ENCODE assay signal across 9 cellular contexts in the genomic region with DNA sequence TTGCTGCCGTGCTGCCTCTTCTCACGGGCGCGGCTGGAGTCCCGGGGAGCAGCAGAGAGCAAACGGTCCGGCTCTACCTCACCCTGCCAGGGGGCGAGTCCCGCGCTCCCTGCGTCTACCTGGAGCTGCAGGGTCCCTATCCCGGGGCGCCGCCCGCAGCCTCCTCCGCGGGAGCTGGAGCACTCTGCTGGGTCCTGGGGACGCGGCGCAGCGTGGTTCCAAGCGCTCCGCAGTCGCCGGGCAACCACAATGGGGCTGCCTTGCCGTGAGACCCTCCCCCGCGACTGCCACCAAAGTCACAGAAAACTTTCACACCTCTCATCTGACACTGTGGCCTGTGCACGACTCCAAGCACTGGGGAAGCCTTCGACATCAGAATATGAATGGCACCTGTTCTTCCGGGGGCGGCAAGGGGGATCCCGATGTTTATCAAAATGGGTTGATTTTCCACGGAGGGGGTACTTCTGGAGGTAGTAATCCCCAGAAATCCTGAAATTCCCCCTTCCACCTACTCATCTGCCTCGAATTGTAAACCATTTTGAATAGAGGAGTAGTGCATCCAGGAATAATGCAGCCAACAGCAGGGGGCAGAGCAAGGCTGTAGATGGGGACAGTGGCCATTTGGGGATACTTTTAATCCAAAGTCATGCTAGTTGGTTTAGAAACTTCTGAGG. TPM values are rescaled to one million over a fixed set of nuclear protein-coding genes. Genes with fewer than 3 reads are reported as not detected.
A peak's percentile ranks its signal among the peaks of the same experiment; 100 is the strongest.
DNase-seq lines count a peak whose midpoint lies in the region; ATAC-seq and TF ChIP-seq lines count a peak whose summit lies in the region.
"Had no signal": no experiment of that assay in that cellular context is flagged by ENCODE, and none has a peak within 500 bp of the region (broad histone marks: within the 10 kb centered on the region; RNA-seq: fewer than 3 reads in every experiment).

TSS of gene C12orf42 (minus strand) at position 186 of the 674 bp plus-strand sequence. CDS start 17,542 bp downstream, outside the sequence.

- H2BK5ac ChIP-seq in trophoblast cell (ENCODE audit: low read depth, low read length, poor library complexity): no peak within 1 kb of the TSS

- no peak within 1 kb of the TSS for H4K91ac ChIP-seq in trophoblast cell (ENCODE audit: low read depth, low read length)

- no peak within 1 kb of the TSS for H3K4me3 ChIP-seq in ACC112 (ENCODE audit: low read depth, low read length)
- H3K4me3 ChIP-seq in cardiac muscle cell: peak within 1 kb of the TSS; percentile 44
- peak within 1 kb of the TSS; percentile 54 for H3K4me3 ChIP-seq in trophoblast cell (ENCODE audit: low read depth, low read length)

- H2AFZ ChIP-seq in ACC112 (ENCODE audit: low read length, unreplicated experiment) (peak within 1 kb of the TSS; percentile 32), trophoblast cell (ENCODE audit: insufficient read depth, low read length, poor library complexity) (peak within 1 kb of the TSS; percentile 21)

- H3K27me3 ChIP-seq in ACC112 (ENCODE audit: insufficient read depth, low read length) (peaks cover 41% of the 10 kb centered on the region), cardiac muscle cell (peaks cover 38% of the 10 kb centered on the region), trophoblast cell (ENCODE audit: insufficient read depth, low read length) (peaks cover 11% of the 10 kb centered on the region)

- no peak for TF ChIP-seq POLR2A in GM18505 (IDR thresholded peaks at IDR 0.05; ENCODE audit: borderline replicate concordance, extremely low read depth, insufficient read depth, insufficient read length)

- no peak within 1 kb of the TSS for H4K8ac ChIP-seq in trophoblast cell (ENCODE audit: low read depth, low read length)

- H2BK120ac ChIP-seq in trophoblast cell (ENCODE audit: insufficient read depth, low read length, poor library complexity): no peak within 1 kb of the TSS

- no peaks in the 10 kb centered on the region for H3K4me1 ChIP-seq in ACC112 (ENCODE audit: control insufficient read depth, insufficient read depth, low read length, unreplicated experiment)
- no peaks in the 10 kb centered on the region for H3K4me1 ChIP-seq in cardiac muscle cell (ENCODE audit: low read depth)
- H3K4me1 ChIP-seq in trophoblast cell (ENCODE audit: control insufficient read depth in 1 of 2, insufficient read depth in 2 of 2, low read length in 2 of 2): peaks cover 0 to 4% of the 10 kb centered on the region in 2 experiments

- no peaks in the 10 kb centered on the region for H3K79me1 ChIP-seq in trophoblast cell (ENCODE audit: low read length)

- no peak within 1 kb of the TSS for H2BK12ac ChIP-seq in trophoblast cell (ENCODE audit: low read length)

- ATAC-seq in GM18505 (IDR thresholded peaks at IDR 0.05; ENCODE audit: unreplicated experiment) (peak; percentile 42), HG02938 (IDR thresholded peaks at IDR 0.05; ENCODE audit: unreplicated experiment) (peak; percentile 39), GM18520 (IDR thresholded peaks at IDR 0.05; ENCODE audit: unreplicated experiment) (no peak)

- no peak within 1 kb of the TSS for H3K23ac ChIP-seq in trophoblast cell (ENCODE audit: low read length)

- peak within 1 kb of the TSS; percentile 63 for H3K4me2 ChIP-seq in trophoblast cell (ENCODE audit: low read length)

- no peak within 1 kb of the TSS for H3K4ac ChIP-seq in trophoblast cell (ENCODE audit: low read depth, low read length)

- no peak within 1 kb of the TSS for H3K14ac ChIP-seq in trophoblast cell (ENCODE audit: low read length)

- H3K9ac ChIP-seq in trophoblast cell (ENCODE audit: low read length): no peak within 1 kb of the TSS

- H3K18ac ChIP-seq in trophoblast cell (ENCODE audit: low read length): no peak within 1 kb of the TSS

- H3K9me3 ChIP-seq in cardiac muscle cell (ENCODE audit: low read depth) (no peaks in the 10 kb centered on the region), trophoblast cell (ENCODE audit: insufficient read depth, low read depth, low read length) (peaks cover 2% of the 10 kb centered on the region)
- H3K9me3 ChIP-seq: neutrophil had no signal

- H3K27ac ChIP-seq in ACC112 (ENCODE audit: low read depth, low read length): no peak within 1 kb of the TSS
- no peak within 1 kb of the TSS for H3K27ac ChIP-seq in cardiac muscle cell
- no peak within 1 kb of the TSS for H3K27ac ChIP-seq in trophoblast cell (ENCODE audit: low read depth, low read length)
- H3K27ac ChIP-seq: neutrophil had no signal

- peak; percentile 52 for TF ChIP-seq CTCF in cardiac muscle cell (IDR thresholded peaks at IDR 0.05; ENCODE audit: low read depth, low read length)

- no CpG with 5 or more reads among the region's 35 CpGs for WGBS in trophoblast cell (ENCODE audit: extremely low coverage, insufficient coverage, insufficient read length)

- H3K36me3 ChIP-seq in ACC112 (ENCODE audit: insufficient read depth, low read length) (no peaks in the 10 kb centered on the region), cardiac muscle cell (no peaks in the 10 kb centered on the region), trophoblast cell (ENCODE audit: control insufficient read depth in 1 of 2, insufficient read depth in 2 of 2, low read length in 2 of 2) (no peaks in the 10 kb centered on the region)
- H3K36me3 ChIP-seq: neutrophil had no signal

- no peak within 1 kb of the TSS for H2AK5ac ChIP-seq in trophoblast cell (ENCODE audit: low read length)

- H4K12ac ChIP-seq in trophoblast cell (ENCODE audit: low read depth, low read length): no peak within 1 kb of the TSS

- H3K79me2 ChIP-seq in ACC112 (ENCODE audit: control insufficient read depth, insufficient read depth, low read length, unreplicated experiment): no peaks in the 10 kb centered on the region
- no peaks in the 10 kb centered on the region for H3K79me2 ChIP-seq in trophoblast cell (ENCODE audit: control insufficient read depth, insufficient read depth, low read length, poor library complexity)

- DNase-seq in NCI-H2107 treated with DMSO at 0.1 percent for 48 hours (lab: John Stamatoyannopoulos, UW; ENCODE audit: unreplicated experiment) (peak; percentile 91), activated gamma-delta T cell treated with Interleukin-2 at 50 U/mL for 16 hours (peak; percentile 11), cardiac muscle cell (ENCODE audit: low read depth in 1 of 2, low spot score in 1 of 2) (peak; percentile 26 to 55), trophoblast cell (no peak)

RNA-seq across cellular contexts. Expression of gene C12orf42, which starts in this region (rescaled TPM):
- total RNA-seq in cardiac muscle cell: not detected in 2 replicates
- not detected in 2 replicates for polyA plus RNA-seq in cardiac muscle cell
- 0.05 and 0.07 TPM in 2 replicates for polyA plus RNA-seq in trophoblast cell (2013)

Comparison
In these comparisons a context has a peak if more than half of its experiments do, and no peak if none do; other contexts are left out.
1. Peak in DNase-seq and H3K4me3 ChIP-seq in cardiac muscle cell; RNA of the gene not detected or under 1 TPM.
2. DNase-seq: peak in NCI-H2107 treated with DMSO at 0.1 percent for 48 hours (single experiment) and activated gamma-delta T cell treated with Interleukin-2 at 50 U/mL for 16 hours (single experiment); none in trophoblast cell (0 of 2).